2 cellular contexts compared by ENCODE assay signal in the genomic region with DNA sequence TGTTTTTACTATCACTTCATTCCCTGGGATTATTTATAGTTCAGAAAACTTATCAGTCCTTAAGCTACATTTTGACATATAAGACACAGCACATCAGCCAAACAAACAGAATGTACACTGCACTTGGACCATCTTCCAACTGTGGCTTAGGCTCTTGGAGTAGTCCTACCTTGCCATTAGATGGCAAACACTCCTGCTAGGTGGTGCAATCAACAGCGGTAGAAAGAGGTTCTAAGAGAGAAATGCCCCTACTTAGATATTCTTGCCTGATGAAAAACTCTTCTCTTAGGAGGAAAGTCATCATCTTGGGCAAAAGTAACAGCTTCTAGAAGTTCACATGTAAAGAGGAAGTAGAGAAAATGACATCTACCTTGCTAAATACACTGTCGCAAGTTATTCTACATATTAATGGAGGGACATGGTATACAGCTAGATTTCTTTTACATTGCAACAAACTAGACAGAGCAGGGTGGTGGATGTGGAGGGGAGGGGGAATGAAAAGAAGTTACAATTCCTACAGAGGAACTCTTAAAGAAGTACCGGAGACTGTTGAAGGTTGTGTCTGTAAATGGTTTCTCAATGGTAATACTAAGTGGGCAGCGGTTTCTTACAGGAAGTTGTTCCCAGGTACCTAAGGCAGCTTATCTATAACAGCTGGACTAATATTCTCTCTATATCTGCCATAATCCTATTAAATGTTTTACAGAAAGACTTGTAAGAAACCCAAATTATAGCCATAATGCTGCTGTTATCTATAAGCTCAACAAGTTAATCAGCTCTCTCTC.
TF ChIP-seq lines count a peak whose summit lies in the region.

No MANE protein-coding gene starts in this region.

TF ChIP-seq in HCT116, 20 proteins besides CTCF, POLR2A, EP300 and RAD21:
- TF ChIP-seq CEBPB (IDR thresholded peaks at IDR 0.05; ENCODE audit: low read depth) (no peak), ELF1 (IDR thresholded peaks at IDR 0.05; ENCODE audit: borderline replicate concordance, low read depth) (no peak), POLR2AphosphoS5 (IDR thresholded peaks at IDR 0.05; ENCODE audit: low read depth, low read length) (no peak), ZFX (IDR thresholded peaks at IDR 0.05) (no peak)
- TF ChIP-seq, protein P1, sequence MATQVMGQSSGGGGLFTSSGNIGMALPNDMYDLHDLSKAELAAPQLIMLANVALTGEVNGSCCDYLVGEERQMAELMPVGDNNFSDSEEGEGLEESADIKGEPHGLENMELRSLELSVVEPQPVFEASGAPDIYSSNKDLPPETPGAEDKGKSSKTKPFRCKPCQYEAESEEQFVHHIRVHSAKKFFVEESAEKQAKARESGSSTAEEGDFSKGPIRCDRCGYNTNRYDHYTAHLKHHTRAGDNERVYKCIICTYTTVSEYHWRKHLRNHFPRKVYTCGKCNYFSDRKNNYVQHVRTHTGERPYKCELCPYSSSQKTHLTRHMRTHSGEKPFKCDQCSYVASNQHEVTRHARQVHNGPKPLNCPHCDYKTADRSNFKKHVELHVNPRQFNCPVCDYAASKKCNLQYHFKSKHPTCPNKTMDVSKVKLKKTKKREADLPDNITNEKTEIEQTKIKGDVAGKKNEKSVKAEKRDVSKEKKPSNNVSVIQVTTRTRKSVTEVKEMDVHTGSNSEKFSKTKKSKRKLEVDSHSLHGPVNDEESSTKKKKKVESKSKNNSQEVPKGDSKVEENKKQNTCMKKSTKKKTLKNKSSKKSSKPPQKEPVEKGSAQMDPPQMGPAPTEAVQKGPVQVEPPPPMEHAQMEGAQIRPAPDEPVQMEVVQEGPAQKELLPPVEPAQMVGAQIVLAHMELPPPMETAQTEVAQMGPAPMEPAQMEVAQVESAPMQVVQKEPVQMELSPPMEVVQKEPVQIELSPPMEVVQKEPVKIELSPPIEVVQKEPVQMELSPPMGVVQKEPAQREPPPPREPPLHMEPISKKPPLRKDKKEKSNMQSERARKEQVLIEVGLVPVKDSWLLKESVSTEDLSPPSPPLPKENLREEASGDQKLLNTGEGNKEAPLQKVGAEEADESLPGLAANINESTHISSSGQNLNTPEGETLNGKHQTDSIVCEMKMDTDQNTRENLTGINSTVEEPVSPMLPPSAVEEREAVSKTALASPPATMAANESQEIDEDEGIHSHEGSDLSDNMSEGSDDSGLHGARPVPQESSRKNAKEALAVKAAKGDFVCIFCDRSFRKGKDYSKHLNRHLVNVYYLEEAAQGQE (IDR thresholded peaks at IDR 0.05; ENCODE audit: low read depth), result no peak

TF ChIP-seq in K562, 482 proteins besides CTCF, POLR2A, EP300 and RAD21:
- TF ChIP-seq ZBTB34 (CRISPR knock-in tag; IDR thresholded peaks at IDR 0.05), result no peak
- no peak for TF ChIP-seq ZNF583 (CRISPR knock-in tag; IDR thresholded peaks at IDR 0.05)
- no peak for TF ChIP-seq CLOCK (CRISPR knock-in tag; IDR thresholded peaks at IDR 0.05; ENCODE audit: borderline replicate concordance)
- no peak for TF ChIP-seq ARID2 (IDR thresholded peaks at IDR 0.05)
- no peak for TF ChIP-seq SAFB2 (IDR thresholded peaks at IDR 0.05; ENCODE audit: borderline replicate concordance, low read depth, low read length, severe bottlenecking)
- TF ChIP-seq ZNF134 (CRISPR knock-in tag; conservative IDR thresholded peaks at IDR 0.05), result no peak
- TF ChIP-seq ARID1B (IDR thresholded peaks at IDR 0.05), result no peak
- no peak for TF ChIP-seq JUND (IDR thresholded peaks at IDR 0.05; ENCODE audit: borderline replicate concordance, low read depth, low read length)
- no peak for TF ChIP-seq JUND (tag; IDR thresholded peaks at IDR 0.05; ENCODE audit: borderline replicate concordance, low read depth, low read length)
- no peak for TF ChIP-seq SREBF2 (CRISPR knock-in tag; IDR thresholded peaks at IDR 0.05)
- TF ChIP-seq EZH2 (IDR thresholded peaks at IDR 0.05; ENCODE audit: borderline replicate concordance, low read depth, low read length), result no peak
- no peak for TF ChIP-seq JUNB (CRISPR knock-in tag; conservative IDR thresholded peaks at IDR 0.05)
- TF ChIP-seq PHF8 (IDR thresholded peaks at IDR 0.05; ENCODE audit: borderline replicate concordance, low read length), result no peak
- TF ChIP-seq, protein P2, sequence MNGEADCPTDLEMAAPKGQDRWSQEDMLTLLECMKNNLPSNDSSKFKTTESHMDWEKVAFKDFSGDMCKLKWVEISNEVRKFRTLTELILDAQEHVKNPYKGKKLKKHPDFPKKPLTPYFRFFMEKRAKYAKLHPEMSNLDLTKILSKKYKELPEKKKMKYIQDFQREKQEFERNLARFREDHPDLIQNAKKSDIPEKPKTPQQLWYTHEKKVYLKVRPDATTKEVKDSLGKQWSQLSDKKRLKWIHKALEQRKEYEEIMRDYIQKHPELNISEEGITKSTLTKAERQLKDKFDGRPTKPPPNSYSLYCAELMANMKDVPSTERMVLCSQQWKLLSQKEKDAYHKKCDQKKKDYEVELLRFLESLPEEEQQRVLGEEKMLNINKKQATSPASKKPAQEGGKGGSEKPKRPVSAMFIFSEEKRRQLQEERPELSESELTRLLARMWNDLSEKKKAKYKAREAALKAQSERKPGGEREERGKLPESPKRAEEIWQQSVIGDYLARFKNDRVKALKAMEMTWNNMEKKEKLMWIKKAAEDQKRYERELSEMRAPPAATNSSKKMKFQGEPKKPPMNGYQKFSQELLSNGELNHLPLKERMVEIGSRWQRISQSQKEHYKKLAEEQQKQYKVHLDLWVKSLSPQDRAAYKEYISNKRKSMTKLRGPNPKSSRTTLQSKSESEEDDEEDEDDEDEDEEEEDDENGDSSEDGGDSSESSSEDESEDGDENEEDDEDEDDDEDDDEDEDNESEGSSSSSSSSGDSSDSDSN (IDR thresholded peaks at IDR 0.05; ENCODE audit: borderline replicate concordance in 1 of 2, low read depth in 2 of 2, low read length in 2 of 2), result no peak
- TF ChIP-seq HDAC6 (IDR thresholded peaks at IDR 0.05; ENCODE audit: low read depth, low read length), result no peak
- TF ChIP-seq ZNF282 (CRISPR knock-in tag; IDR thresholded peaks at IDR 0.05), result no peak
- no peak for TF ChIP-seq ZNF592 (IDR thresholded peaks at IDR 0.05)
- no peak for TF ChIP-seq BCLAF1 (IDR thresholded peaks at IDR 0.05; ENCODE audit: borderline replicate concordance in 1 of 2, control insufficient read depth in 1 of 2, low read depth in 2 of 2, low read length in 1 of 2)
- no peak for TF ChIP-seq HOXB6 (CRISPR knock-in tag; IDR thresholded peaks at IDR 0.05; ENCODE audit: borderline replicate concordance)
- no peak for TF ChIP-seq GTF2E2 (tag; IDR thresholded peaks at IDR 0.05)
- TF ChIP-seq ATF1 (CRISPR knock-in tag; IDR thresholded peaks at IDR 0.05), result no peak
- TF ChIP-seq ATF1 (tag; IDR thresholded peaks at IDR 0.05), result no peak
